Comparison of ENCODE assay signal across 21 cellular contexts in the genomic region with DNA sequence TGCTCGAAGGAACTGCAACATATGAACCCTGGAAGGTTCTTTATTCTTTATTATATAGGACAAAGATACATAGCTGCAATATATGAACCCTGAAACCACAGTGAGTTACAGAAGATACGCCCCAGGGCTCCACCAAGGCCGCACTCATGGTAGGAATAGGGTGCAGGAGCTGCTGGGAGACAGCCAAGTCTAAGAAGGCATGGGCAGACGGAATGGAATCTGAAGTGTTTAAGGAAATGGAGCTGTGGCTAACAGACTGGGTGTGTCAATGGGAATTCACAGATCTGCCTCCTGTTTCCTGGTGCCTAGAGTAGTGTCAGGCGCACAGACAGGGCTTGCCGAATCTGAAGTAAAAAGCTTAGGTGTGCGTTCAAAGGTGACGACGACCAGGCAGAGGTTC.
DNase-seq lines count a peak whose midpoint lies in the region; ATAC-seq and TF ChIP-seq lines count a peak whose summit lies in the region.
"Had no signal": no experiment of that assay in that cellular context is flagged by ENCODE, and none has a peak within 500 bp of the region (broad histone marks: within the 10 kb centered on the region; RNA-seq: fewer than 3 reads in every experiment).

No MANE protein-coding gene starts in this region.

- peaks cover 49% of the 10 kb centered on the region for H3K27me3 Mint-ChIP-seq in activated CD8-positive, alpha-beta memory T cell treated with anti-CD3 and anti-CD28 coated beads, Interleukin-2, amount 10 ng/mL, durations not matched to agents 7 days and 5 days

- H3K4me1 ChIP-seq in upper lobe of right lung: peaks cover 5% of the 10 kb centered on the region
- H3K4me1 ChIP-seq: uterus had no signal

- H3K9me3 ChIP-seq in upper lobe of right lung: no peaks in the 10 kb centered on the region
- H3K9me3 ChIP-seq: uterus had no signal

- peak; percentile 18 for DNase-seq in activated CD8-positive, alpha-beta memory T cell treated with anti-CD3 and anti-CD28 coated beads, Interleukin-2, amount 10 ng/mL, durations not matched to agents 7 days and 5 days
- no peak for DNase-seq in activated CD8-positive, alpha-beta memory T cell treated with anti-CD3 and anti-CD28 coated beads for 24 hours
- peak; percentile 91 for DNase-seq in NCI-H2029 treated with DMSO at 0.1 percent for 48 hours (lab: John Stamatoyannopoulos, UW)
- DNase-seq in kidney tubule cell (ENCODE audit: low spot score): peak; percentile 60
- DNase-seq in upper lobe of right lung: no peak
- DNase-seq in stimulated activated CD4-positive, alpha-beta T cell treated with anti-CD3 and anti-CD28 coated beads, Interleukin-4, amount 100 ng/mL, for 1 hour: no peak
- DNase-seq: activated CD4-positive, alpha-beta memory T cell treated with anti-CD3 and anti-CD28 coated beads, Interleukin-2, amount 10 ng/mL, durations not matched to agents 7 days and 5 days; activated CD4-positive, CD25-positive, alpha-beta regulatory T cell; activated gamma-delta T cell; brain microvascular endothelial cell; cortex of kidney; GDM1; NCI-H1694 treated with DMSO at 0.1 percent for 48 hours; NCI-H526; right cardiac atrium; uterus had no signal

- H3K27ac Mint-ChIP-seq in activated CD8-positive, alpha-beta memory T cell treated with anti-CD3 and anti-CD28 coated beads, Interleukin-2, amount 10 ng/mL, durations not matched to agents 7 days and 5 days: no peak overlapping the region
- H3K27ac Mint-ChIP-seq: activated CD4-positive, alpha-beta memory T cell treated with anti-CD3 and anti-CD28 coated beads, Interleukin-2, amount 10 ng/mL, durations not matched to agents 7 days and 5 days; mesothelial cell of epicardium; natural killer cell treated with Interleukin-12 subunit alpha and Interleukin-12 subunit beta and Interleukin-15 and Interleukin-18, amount 100 ng/mL, for 72 hours had no signal

- no peak overlapping the region for H3K27ac ChIP-seq in upper lobe of right lung
- H3K27ac ChIP-seq: brain microvascular endothelial cell, RWPE1, uterus had no signal

- no peak overlapping the region for H3K4me3 Mint-ChIP-seq in activated CD8-positive, alpha-beta memory T cell treated with anti-CD3 and anti-CD28 coated beads, Interleukin-2, amount 10 ng/mL, durations not matched to agents 7 days and 5 days
- H3K4me3 Mint-ChIP-seq: activated CD4-positive, alpha-beta memory T cell treated with anti-CD3 and anti-CD28 coated beads, Interleukin-2, amount 10 ng/mL, durations not matched to agents 7 days and 5 days; mesothelial cell of epicardium; natural killer cell treated with Interleukin-12 subunit alpha and Interleukin-12 subunit beta and Interleukin-15 and Interleukin-18, amount 100 ng/mL, for 72 hours had no signal

- peaks cover 12% of the 10 kb centered on the region for H3K36me3 Mint-ChIP-seq in activated CD8-positive, alpha-beta memory T cell treated with anti-CD3 and anti-CD28 coated beads, Interleukin-2, amount 10 ng/mL, durations not matched to agents 7 days and 5 days

- CTCF ChIA-PET in activated CD8-positive, alpha-beta memory T cell treated with anti-CD3 and anti-CD28 coated beads, Interleukin-2, amount 10 ng/mL, durations not matched to agents 7 days and 5 days (lab: Charles Lee): interaction anchor here (1.2 kb wide), 1 partner anchor 397 kb away, joined by 3 read pairs; no protein-coding TSS in a partner anchor

- no peak for TF ChIP-seq CTCF in upper lobe of right lung (IDR thresholded peaks at IDR 0.05)

- H3K9me3 Mint-ChIP-seq in activated CD8-positive, alpha-beta memory T cell treated with anti-CD3 and anti-CD28 coated beads, Interleukin-2, amount 10 ng/mL, durations not matched to agents 7 days and 5 days (ENCODE audit: low read depth): no peaks in the 10 kb centered on the region
- H3K9me3 Mint-ChIP-seq: activated CD4-positive, alpha-beta memory T cell treated with anti-CD3 and anti-CD28 coated beads, Interleukin-2, amount 10 ng/mL, durations not matched to agents 7 days and 5 days; mesothelial cell of epicardium; natural killer cell treated with Interleukin-12 subunit alpha and Interleukin-12 subunit beta and Interleukin-15 and Interleukin-18, amount 100 ng/mL, for 72 hours had no signal

- H3K4me1 Mint-ChIP-seq in activated CD8-positive, alpha-beta memory T cell treated with anti-CD3 and anti-CD28 coated beads, Interleukin-2, amount 10 ng/mL, durations not matched to agents 7 days and 5 days: peaks cover 21% of the 10 kb centered on the region

- intact Hi-C loops in upper lobe of right lung (cut with DNase I): no loop called here

- H3K27me3 ChIP-seq in upper lobe of right lung: no peaks in the 10 kb centered on the region
- H3K27me3 ChIP-seq: brain microvascular endothelial cell, uterus had no signal

- no peak overlapping the region for H3K4me3 ChIP-seq in upper lobe of right lung
- H3K4me3 ChIP-seq: uterus had no signal

- H3K36me3 ChIP-seq in upper lobe of right lung: no peaks in the 10 kb centered on the region
- H3K36me3 ChIP-seq: brain microvascular endothelial cell, uterus had no signal

- ATAC-seq in activated CD8-positive, alpha-beta memory T cell treated with anti-CD3 and anti-CD28 coated beads, Interleukin-2, amount 10 ng/mL, durations not matched to agents 7 days and 5 days: no peak
- peak; percentile 83 for ATAC-seq in upper lobe of right lung
- ATAC-seq in GM19023 (IDR thresholded peaks at IDR 0.05; ENCODE audit: unreplicated experiment): no peak
- ATAC-seq in GM19455 (IDR thresholded peaks at IDR 0.05; ENCODE audit: unreplicated experiment): no peak
- ATAC-seq: natural killer cell treated with Interleukin-12 subunit alpha and Interleukin-12 subunit beta and Interleukin-15 and Interleukin-18, amount 100 ng/mL, for 72 hours had no signal

Comparison
In these comparisons a context has a peak if more than half of its experiments do, and no peak if none do; other contexts are left out.
1. DNase-seq: peak in activated CD8-positive, alpha-beta memory T cell treated with anti-CD3 and anti-CD28 coated beads, Interleukin-2, amount 10 ng/mL, durations not matched to agents 7 days and 5 days (single experiment), NCI-H2029 treated with DMSO at 0.1 percent for 48 hours (single experiment) and kidney tubule cell (single experiment); none in activated CD8-positive, alpha-beta memory T cell treated with anti-CD3 and anti-CD28 coated beads for 24 hours (single experiment), upper lobe of right lung (single experiment) and stimulated activated CD4-positive, alpha-beta T cell treated with anti-CD3 and anti-CD28 coated beads, Interleukin-4, amount 100 ng/mL, for 1 hour (single experiment).